8 cellular contexts compared by ENCODE assay signal in genomic region chr13:27251166-27252088, GRCh38. TPM values are rescaled to one million over a fixed set of nuclear protein-coding genes. Genes with fewer than 3 reads are reported as not detected.
DNase-seq lines count a peak whose midpoint lies in the region; ATAC-seq and TF ChIP-seq lines count a peak whose summit lies in the region.

TSS of gene RPL21 (plus strand) at chr13:27251558. CDS start at chr13:27253777, 2,219 bp downstream.

- TF ChIP-seq CTCF in esophagus squamous epithelium (IDR thresholded peaks at IDR 0.05) = peak in 1 of 6 experiments; percentile 13

- peak within 1 kb of the TSS; percentile 77 to 97 (median 86) for H3K4me3 ChIP-seq in esophagus squamous epithelium

- peak within 1 kb of the TSS; percentile 93 to 98 (median 96) for H3K27ac ChIP-seq in esophagus squamous epithelium

- no peaks in the 10 kb centered on the region for H3K27me3 ChIP-seq in esophagus squamous epithelium

- peak; percentile 87 for DNase-seq in DMS53 treated with DMSO at 0.1 percent for 48 hours (lab: John Stamatoyannopoulos, UW; ENCODE audit: unreplicated experiment)
- peak; percentile 93 for DNase-seq in KG1 (lab: John Stamatoyannopoulos, UW)
- DNase-seq in RKO (ENCODE audit: low spot score) = peak; percentile 96
- peak; percentile 79 for DNase-seq in activated T-helper 1 cell treated with Interleukin-2 at 50 U/mL for 16 hours (ENCODE audit: low read depth)
- DNase-seq in esophagus squamous epithelium (lab: John Stamatoyannopoulos, UW) = peak; percentile 80
- peak; percentile 97 for DNase-seq in myocyte (ENCODE audit: low read depth)
- DNase-seq in stimulated activated CD8-positive, alpha-beta memory T cell treated with anti-CD3 and anti-CD28 coated beads, Interleukin-7, amount 100 ng/mL, for 48 hours (ENCODE audit: extremely low read depth in 1 of 2, low read depth in 1 of 2) = peak; percentile 72 to 87

- WGBS in esophagus squamous epithelium, 2 donors = 0% methylated on average over 21 to 23 of the region's 69 CpGs

- H3K4me1 ChIP-seq in esophagus squamous epithelium = peaks cover 10 to 56% (median 36%) of the 10 kb centered on the region in 3 donors

- ATAC-seq in GM21723 (IDR thresholded peaks at IDR 0.05; ENCODE audit: unreplicated experiment) = peak; percentile 97

- peaks cover 0 to 26% (median 13%) of the 10 kb centered on the region in 3 donors for H3K36me3 ChIP-seq in esophagus squamous epithelium

- no peaks in the 10 kb centered on the region for H3K9me3 ChIP-seq in esophagus squamous epithelium

- intact Hi-C loops in esophagus squamous epithelium (cut with DNase I) = loop anchor here (10.0 kb wide), 1 partner anchor 77 kb away; the partner anchor contains the start of gene USP12

- TF ChIP-seq POLR2A in esophagus squamous epithelium (IDR thresholded peaks at IDR 0.05) = peak in 3 of 4 donors; percentile 70 to 92 (median 72)

RNA-seq across cellular contexts. Expression of gene RPL21, which starts in this region (rescaled TPM):
- total RNA-seq in esophagus squamous epithelium (1,000 to 10,000 TPM in 2 of 4 donors, 100 to 1,000 TPM in 2; 398 to 1,284 (median 964) TPM), myocyte (773 and 936 TPM in 2 replicates)
- polyA plus RNA-seq in myocyte (2012) = 761 TPM

Comparison
In these comparisons a context has a peak if more than half of its experiments do, and no peak if none do; other contexts are left out.
1. Peak in every context shown above with its lines: DNase-seq, ATAC-seq, H3K4me3 ChIP-seq and H3K27ac ChIP-seq.